ENCODE assay signal across 38 cellular contexts in the genomic region with DNA sequence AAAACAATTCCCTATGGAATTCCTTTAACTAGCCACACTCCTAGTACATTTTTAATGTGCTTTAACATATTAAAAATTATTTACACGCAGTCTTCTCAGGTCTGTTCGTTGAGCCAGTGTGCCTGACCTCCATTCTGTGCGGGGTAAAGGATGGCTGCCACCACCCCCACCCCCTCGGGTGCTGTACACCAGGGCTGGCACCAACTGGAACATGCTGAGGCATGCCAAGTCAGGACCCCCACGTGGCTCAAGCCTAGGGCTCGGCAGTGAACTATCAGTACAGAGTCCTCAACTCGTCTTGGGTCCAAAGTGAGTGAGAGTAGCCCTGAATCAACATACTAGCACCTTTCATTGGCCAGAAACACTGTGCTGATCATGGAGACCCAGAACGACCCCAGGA. TPM values are rescaled to one million over a fixed set of nuclear protein-coding genes. Genes with fewer than 3 reads are reported as not detected.
"Had no signal": no experiment of that assay in that cellular context is flagged by ENCODE, and none has a peak within 500 bp of the region (broad histone marks: within the 10 kb centered on the region; RNA-seq: fewer than 3 reads in every experiment).

No MANE protein-coding gene starts in this region.

- H3K4me3 ChIP-seq: ascending aorta, cardiac muscle cell had no signal

- H3K36me3 ChIP-seq: ascending aorta, cardiac muscle cell had no signal

- H3K4me1 Mint-ChIP-seq: activated CD4-positive, alpha-beta memory T cell treated with anti-CD3 and anti-CD28 coated beads, Interleukin-2, amount 10 ng/mL, durations not matched to agents 7 days and 5 days; activated CD4-positive, alpha-beta T cell treated with anti-CD3 and anti-CD28 coated beads for 36 hours; activated CD4-positive, alpha-beta T cell treated with anti-CD3 and anti-CD28 coated beads, Interleukin-2, amount 10 ng/mL, durations not matched to agents 7 days and 5 days; activated CD8-positive, alpha-beta memory T cell treated with anti-CD3 and anti-CD28 coated beads, Interleukin-2, amount 10 ng/mL, durations not matched to agents 7 days and 5 days; activated naive CD4-positive, alpha-beta T cell treated with anti-CD3 and anti-CD28 coated beads, Interleukin-2, amount 10 ng/mL, durations not matched to agents 7 days and 5 days; activated naive CD4-positive, alpha-beta T cell treated with anti-CD3 and anti-CD28 coated beads, Interleukin-2, amount 50 U/mL, for 24 hours; activated naive CD8-positive, alpha-beta T cell treated with anti-CD3 and anti-CD28 coated beads, Interleukin-2, amount 10 ng/mL, durations not matched to agents 7 days and 5 days; activated naive CD8-positive, alpha-beta T cell treated with anti-CD3 and anti-CD28 coated beads, Interleukin-2, amount 50 U/mL, for 24 hours; central memory CD8-positive, alpha-beta T cell had no signal

- H3K4me1 ChIP-seq: ascending aorta had no signal

- H3K27me3 ChIP-seq: ascending aorta, cardiac muscle cell had no signal

- H3K9me3 Mint-ChIP-seq: activated naive CD4-positive, alpha-beta T cell treated with anti-CD3 and anti-CD28 coated beads, Interleukin-2, amount 50 U/mL, for 24 hours; activated naive CD8-positive, alpha-beta T cell treated with anti-CD3 and anti-CD28 coated beads, Interleukin-2, amount 50 U/mL, for 24 hours; central memory CD8-positive, alpha-beta T cell had no signal

- H3K27ac ChIP-seq: ascending aorta, cardiac muscle cell, VCaP had no signal

- FAIRE-seq: TTC549 had no signal

- H3K27me3 Mint-ChIP-seq: activated CD4-positive, alpha-beta T cell treated with anti-CD3 and anti-CD28 coated beads, Interleukin-2, amount 10 ng/mL, durations not matched to agents 7 days and 5 days had no signal

- H3K9me3 ChIP-seq: ascending aorta had no signal

- DNase-seq: activated CD4-positive, alpha-beta memory T cell treated with anti-CD3 and anti-CD28 coated beads, Interleukin-2, amount 10 ng/mL, durations not matched to agents 7 days and 5 days; activated CD4-positive, alpha-beta T cell treated with anti-CD3 and anti-CD28 coated beads for 1 hour; activated CD4-positive, alpha-beta T cell treated with anti-CD3 and anti-CD28 coated beads for 36 hours; activated CD4-positive, alpha-beta T cell treated with anti-CD3 and anti-CD28 coated beads for 48 hours; activated CD4-positive, alpha-beta T cell treated with anti-CD3 and anti-CD28 coated beads, Interleukin-2, amount 10 ng/mL, durations not matched to agents 7 days and 5 days; activated CD4-positive, alpha-beta T cell treated with anti-CD3 and anti-CD28 coated beads, Interleukin-2, amount 50 U/mL, for 48 hours; activated CD4-positive, CD25-positive, alpha-beta regulatory T cell; activated CD8-positive, alpha-beta memory T cell treated with anti-CD3 and anti-CD28 coated beads for 24 hours; activated CD8-positive, alpha-beta memory T cell treated with anti-CD3 and anti-CD28 coated beads, Interleukin-2, amount 10 ng/mL, durations not matched to agents 7 days and 5 days; activated CD8-positive, alpha-beta memory T cell treated with anti-CD3 and anti-CD28 coated beads, Interleukin-2, amount 50 U/mL, for 48 hours; activated CD8-positive, alpha-beta T cell treated with anti-CD3 and anti-CD28 coated beads, Interleukin-2, amount 10 ng/mL, durations not matched to agents 7 days and 5 days; activated effector memory CD4-positive, alpha-beta T cell treated with Interleukin-2 at 50 U/mL for 16 hours; activated gamma-delta T cell; activated naive CD4-positive, alpha-beta T cell treated with anti-CD3 and anti-CD28 coated beads, Interleukin-2, amount 10 ng/mL, durations not matched to agents 7 days and 5 days; activated naive CD4-positive, alpha-beta T cell treated with Interleukin-2 at 50 U/mL for 16 hours; activated naive CD8-positive, alpha-beta T cell treated with anti-CD3 and anti-CD28 coated beads, Interleukin-2, amount 10 ng/mL, durations not matched to agents 7 days and 5 days; activated naive CD8-positive, alpha-beta T cell treated with anti-CD3 and anti-CD28 coated beads, Interleukin-2, amount 50 U/mL, for 24 hours; activated T-cell treated with anti-CD3 and anti-CD28 coated beads, Interleukin-2, amount 50 U/mL, for 24 hours; activated T-cell treated with anti-CD3 and anti-CD28 coated beads, Interleukin-2, amount 50 U/mL, for 48 hours; amygdala; anterior cingulate cortex; caudate nucleus; cerebellar nuclear complex; T-helper 1 cell; T-helper 2 cell; T-helper 9 cell had no signal

- H3K4me3 Mint-ChIP-seq: activated CD4-positive, alpha-beta memory T cell treated with anti-CD3 and anti-CD28 coated beads, Interleukin-2, amount 10 ng/mL, durations not matched to agents 7 days and 5 days; activated CD4-positive, alpha-beta T cell treated with anti-CD3 and anti-CD28 coated beads for 36 hours; activated CD4-positive, alpha-beta T cell treated with anti-CD3 and anti-CD28 coated beads, Interleukin-2, amount 10 ng/mL, durations not matched to agents 7 days and 5 days; activated CD8-positive, alpha-beta memory T cell treated with anti-CD3 and anti-CD28 coated beads, Interleukin-2, amount 10 ng/mL, durations not matched to agents 7 days and 5 days; activated CD8-positive, alpha-beta T cell treated with anti-CD3 and anti-CD28 coated beads, Interleukin-2, amount 10 ng/mL, durations not matched to agents 7 days and 5 days; activated naive CD4-positive, alpha-beta T cell treated with anti-CD3 and anti-CD28 coated beads, Interleukin-2, amount 10 ng/mL, durations not matched to agents 7 days and 5 days; activated naive CD4-positive, alpha-beta T cell treated with anti-CD3 and anti-CD28 coated beads, Interleukin-2, amount 50 U/mL, for 24 hours; activated naive CD8-positive, alpha-beta T cell; activated naive CD8-positive, alpha-beta T cell treated with anti-CD3 and anti-CD28 coated beads, Interleukin-2, amount 10 ng/mL, durations not matched to agents 7 days and 5 days; activated naive CD8-positive, alpha-beta T cell treated with anti-CD3 and anti-CD28 coated beads, Interleukin-2, amount 50 U/mL, for 24 hours; activated T-cell treated with anti-CD3 and anti-CD28 coated beads, Interleukin-2, amount 50 U/mL, for 24 hours; brain; central memory CD8-positive, alpha-beta T cell; T-helper 1 cell treated with Interleukin-12 subunit alpha and Interleukin-12 subunit beta and Interleukin-4 antibody, amounts not matched to agents 30 μg/mL and 1 μg/mL, for 36 hours; T-helper 2 cell treated with Interferon-gamma antibody and Interleukin-4, amounts not matched to agents 5 μg/mL and 100 μg/mL, for 36 hours had no signal

- H3K27ac Mint-ChIP-seq: activated CD4-positive, alpha-beta memory T cell treated with anti-CD3 and anti-CD28 coated beads, Interleukin-2, amount 10 ng/mL, durations not matched to agents 7 days and 5 days; activated CD4-positive, alpha-beta T cell treated with anti-CD3 and anti-CD28 coated beads for 36 hours; activated CD4-positive, alpha-beta T cell treated with anti-CD3 and anti-CD28 coated beads, Interleukin-2, amount 10 ng/mL, durations not matched to agents 7 days and 5 days; activated CD8-positive, alpha-beta memory T cell treated with anti-CD3 and anti-CD28 coated beads, Interleukin-2, amount 10 ng/mL, durations not matched to agents 7 days and 5 days; activated CD8-positive, alpha-beta T cell treated with anti-CD3 and anti-CD28 coated beads, Interleukin-2, amount 10 ng/mL, durations not matched to agents 7 days and 5 days; activated naive CD4-positive, alpha-beta T cell treated with anti-CD3 and anti-CD28 coated beads, Interleukin-2, amount 10 ng/mL, durations not matched to agents 7 days and 5 days; activated naive CD4-positive, alpha-beta T cell treated with anti-CD3 and anti-CD28 coated beads, Interleukin-2, amount 50 U/mL, for 24 hours; activated naive CD8-positive, alpha-beta T cell; activated naive CD8-positive, alpha-beta T cell treated with anti-CD3 and anti-CD28 coated beads, Interleukin-2, amount 10 ng/mL, durations not matched to agents 7 days and 5 days; activated naive CD8-positive, alpha-beta T cell treated with anti-CD3 and anti-CD28 coated beads, Interleukin-2, amount 50 U/mL, for 24 hours; activated T-cell treated with anti-CD3 and anti-CD28 coated beads, Interleukin-2, amount 50 U/mL, for 24 hours; activated T-helper 2 cell treated with anti-CD3 and anti-CD28 coated beads, Interferon-gamma antibody, Interleukin-2, Interleukin-4, amounts not matched to agents 10 μg/mL and 5 μg/mL and 100 μg/mL, durations not matched to agents 14 hours and 24 hours and 36 hours; T-helper 1 cell treated with Interleukin-12 subunit alpha and Interleukin-12 subunit beta and Interleukin-4 antibody, amounts not matched to agents 30 μg/mL and 1 μg/mL, for 36 hours; T-helper 2 cell treated with Interferon-gamma antibody and Interleukin-4, amounts not matched to agents 5 μg/mL and 100 μg/mL, for 36 hours had no signal

- H3K36me3 Mint-ChIP-seq: activated naive CD4-positive, alpha-beta T cell treated with anti-CD3 and anti-CD28 coated beads, Interleukin-2, amount 10 ng/mL, durations not matched to agents 7 days and 5 days; activated naive CD4-positive, alpha-beta T cell treated with anti-CD3 and anti-CD28 coated beads, Interleukin-2, amount 50 U/mL, for 24 hours; activated naive CD8-positive, alpha-beta T cell; activated naive CD8-positive, alpha-beta T cell treated with anti-CD3 and anti-CD28 coated beads, Interleukin-2, amount 10 ng/mL, durations not matched to agents 7 days and 5 days; brain had no signal

RNA-seq across cellular contexts. Expression of gene PHF21B, which starts 32.5 kb away (rescaled TPM):
- total RNA-seq: activated CD4-positive, alpha-beta memory T cell treated with anti-CD3 and anti-CD28 coated beads, Interleukin-2, amount 10 ng/mL, durations not matched to agents 7 days and 5 days; activated CD4-positive, alpha-beta T cell treated with anti-CD3 and anti-CD28 coated beads for 36 hours; activated CD4-positive, alpha-beta T cell treated with anti-CD3 and anti-CD28 coated beads, Interleukin-2, amount 10 ng/mL, durations not matched to agents 7 days and 5 days; activated naive CD8-positive, alpha-beta T cell treated with anti-CD3 and anti-CD28 coated beads, Interleukin-2, amount 10 ng/mL, durations not matched to agents 7 days and 5 days; ascending aorta; bronchial epithelial cell had no signal
